8 cellular contexts compared by ENCODE assay signal in genomic region chr1:147083919-147084272, GRCh38.
A peak's percentile ranks its signal among the peaks of the same experiment; 100 is the strongest.
DNase-seq lines count a peak whose midpoint lies in the region; ATAC-seq and TF ChIP-seq lines count a peak whose summit lies in the region.

No MANE protein-coding gene starts in this region.

- no peak for TF ChIP-seq POLR2A in prostate gland (IDR thresholded peaks at IDR 0.05)

- H3K27me3 ChIP-seq in esophagus (ENCODE audit: control insufficient read depth in 1 of 2, insufficient read depth in 2 of 2, low read length in 2 of 2) (peaks cover 0 to 8% of the 10 kb centered on the region in 2 donors), prostate gland (replicated peaks; ENCODE audit: insufficient read depth) (peaks cover 13% of the 10 kb centered on the region)

- no peaks in the 10 kb centered on the region for H3K79me2 ChIP-seq in OCI-LY7 (ENCODE audit: insufficient read depth, low read depth, low read length)

- ATAC-seq in GM19328 (IDR thresholded peaks at IDR 0.05; ENCODE audit: unreplicated experiment) (no peak), HG03354 (IDR thresholded peaks at IDR 0.05; ENCODE audit: poor library complexity, severe bottlenecking, unreplicated experiment) (no peak)

- H3K36me3 ChIP-seq in OCI-LY7 (ENCODE audit: insufficient read depth, low read length) (no peaks in the 10 kb centered on the region), esophagus (ENCODE audit: control insufficient read depth in 2 of 2, insufficient read depth in 2 of 2, low read length in 1 of 2) (no peaks in the 10 kb centered on the region), prostate gland (no peaks in the 10 kb centered on the region)

- H3K27ac ChIP-seq in OCI-LY7 (ENCODE audit: low read depth, low read length, poor library complexity, severe bottlenecking) (peak overlapping the region; percentile 74), esophagus (ENCODE audit: low read depth in 2 of 2, low read length in 1 of 2) (no peak overlapping the region), prostate gland (peak overlapping the region in 1 of 2 donors; percentile 1)

- CTCF ChIA-PET in OCI-LY7 (lab: Charles Lee; ENCODE audit: unreplicated experiment), result no interaction called here

- H3K4me2 ChIP-seq in OCI-LY7 (ENCODE audit: low read length), result peak overlapping the region; percentile 86

- H4K20me1 ChIP-seq in OCI-LY7 (ENCODE audit: insufficient read depth, low read length), result no peaks in the 10 kb centered on the region

- H3K4me3 ChIP-seq in GM12875 (ENCODE audit: low read depth, low read length) (peak overlapping the region; percentile 67), OCI-LY7 (ENCODE audit: low read depth, low read length, poor library complexity, severe bottlenecking) (peak overlapping the region; percentile 70), esophagus (ENCODE audit: low read depth in 1 of 2, low read length in 2 of 2) (peak overlapping the region; percentile 54 to 61), prostate gland (peak overlapping the region; percentile 27)

- H3K4me1 ChIP-seq in OCI-LY7 (ENCODE audit: insufficient read depth, low read length, poor library complexity, severe bottlenecking), result peaks cover 21% of the 10 kb centered on the region
- peaks cover 7 to 12% of the 10 kb centered on the region in 2 donors for H3K4me1 ChIP-seq in esophagus (ENCODE audit: control insufficient read depth in 2 of 2, insufficient read depth in 2 of 2, low read length in 1 of 2)
- no peaks in the 10 kb centered on the region for H3K4me1 ChIP-seq in prostate gland (replicated peaks)

- no peak for TF ChIP-seq CTCF in GM12875 (IDR thresholded peaks at IDR 0.05; ENCODE audit: borderline replicate concordance, insufficient read depth, low read depth, low read length)
- TF ChIP-seq CTCF in OCI-LY7 (conservative IDR thresholded peaks at IDR 0.05; ENCODE audit: low read length), result no peak
- no peak for TF ChIP-seq CTCF in prostate gland (IDR thresholded peaks at IDR 0.05)

- POLR2A ChIA-PET in OCI-LY7 (lab: Charles Lee), result interaction anchor here (0.6 to 2.1 kb wide), 13 partner anchors 8 to 58 kb away, joined by 3 to 79 read pairs (median 4); no protein-coding TSS in a partner anchor

- BruUV-seq in OCI-LY7 (replicated peaks; lab: Mats Ljungman, UMichigan), result no TSS peak

- H3K9me3 ChIP-seq in OCI-LY7 (ENCODE audit: low read length) (peaks cover 12% of the 10 kb centered on the region; the same call in 1 of the 2 replicates), esophagus (ENCODE audit: control insufficient read depth in 2 of 2, insufficient read depth in 1 of 2, low read depth in 1 of 2, low read length in 1 of 2) (peaks cover 0 to 2% of the 10 kb centered on the region in 2 donors), prostate gland (no peaks in the 10 kb centered on the region)

- DNase-seq in OCI-LY7 (ENCODE audit: low spot score), result no peak
- no peak for DNase-seq in prostate gland (ENCODE audit: low spot score)
- DNase-seq in CD1c-positive myeloid dendritic cell (ENCODE audit: extremely low spot score), result no peak
- no peak for DNase-seq in NCI-H774 (lab: John Stamatoyannopoulos, UW)

- intact Hi-C loops in OCI-LY7 (cut with micrococcal nuclease; ENCODE audit: unreplicated experiment) (loop anchor here (1.0 kb wide), 1 partner anchor 40 kb away; no protein-coding TSS in a partner anchor), prostate gland (cut with DNase I) (no loop called here)

- H3K9me2 ChIP-seq in OCI-LY7 (ENCODE audit: insufficient read depth, low read length), result no peaks in the 10 kb centered on the region

- H2AFZ ChIP-seq in OCI-LY7 (ENCODE audit: low read length), result peak overlapping the region; percentile 87; the same call in 1 of the 2 replicates

- 21 to 28% methylated on average over 18 of the region's 18 CpGs for WGBS in esophagus, 2 donors
- 22% methylated on average over 18 of the region's 18 CpGs for WGBS in prostate gland
